24 cellular contexts compared by ENCODE assay signal in the genomic region with DNA sequence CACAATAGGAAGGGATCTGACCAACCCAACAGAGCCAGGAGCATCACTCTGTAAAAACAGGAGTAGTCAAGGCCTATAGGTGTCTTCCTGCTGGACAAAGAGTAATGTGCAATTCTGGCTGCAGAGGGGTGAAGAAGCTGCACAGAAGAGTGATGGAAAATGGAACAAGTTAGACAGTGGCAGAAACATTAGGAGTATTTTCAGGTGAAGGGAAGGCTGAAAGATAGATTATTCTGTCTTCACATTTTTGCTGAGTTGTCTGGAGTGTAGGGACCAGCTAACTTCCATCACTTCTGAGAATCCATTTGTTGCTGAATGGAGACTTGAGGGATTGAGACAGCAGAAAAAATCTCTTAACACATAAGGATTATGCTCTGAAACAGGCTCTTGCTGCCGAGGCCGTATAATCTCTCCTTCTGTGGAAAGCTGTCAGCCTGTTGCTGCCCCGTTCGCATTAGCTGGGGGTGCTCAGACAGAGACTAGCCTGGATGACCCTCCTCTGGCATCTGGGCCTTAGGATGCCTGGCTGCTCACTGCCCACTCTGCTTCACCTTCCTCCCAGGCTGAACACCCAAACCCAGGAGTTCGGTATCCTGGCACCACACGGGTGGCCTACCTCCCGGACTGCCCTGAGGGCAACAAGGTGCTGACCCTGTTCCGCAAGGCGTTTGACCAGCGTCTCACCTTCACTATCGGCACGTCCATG. TPM values are rescaled to one million over a fixed set of nuclear protein-coding genes. Genes with fewer than 3 reads are reported as not detected.
DNase-seq lines count a peak whose midpoint lies in the region; TF ChIP-seq lines count a peak whose summit lies in the region.
"Had no signal": no experiment of that assay in that cellular context is flagged by ENCODE, and none has a peak within 500 bp of the region (broad histone marks: within the 10 kb centered on the region; RNA-seq: fewer than 3 reads in every experiment).

No MANE protein-coding gene starts in this region.

- H3K9ac ChIP-seq in stomach smooth muscle (ENCODE audit: low read length in 2 of 2): no peak overlapping the region

- H3K4me3 ChIP-seq in stomach smooth muscle (ENCODE audit: low read length in 2 of 2) (no peak overlapping the region), dorsolateral prefrontal cortex (no peak overlapping the region)
- H3K4me3 ChIP-seq: adrenal gland, left lung had no signal

- H3K9me3 Mint-ChIP-seq in glutamatergic neuron (ENCODE audit: unreplicated experiment): peaks cover 25% of the 10 kb centered on the region

- H3K27ac Mint-ChIP-seq in glutamatergic neuron (ENCODE audit: unreplicated experiment): no peak overlapping the region
- H3K27ac Mint-ChIP-seq: progenitor cell of endocrine pancreas had no signal

- peaks cover 44% of the 10 kb centered on the region for H3K4me1 Mint-ChIP-seq in glutamatergic neuron (ENCODE audit: low read depth, unreplicated experiment)

- peaks cover 52% of the 10 kb centered on the region for H3K4me1 ChIP-seq in stomach smooth muscle (ENCODE audit: control insufficient read depth, insufficient read depth, low read length)

- H3K27ac ChIP-seq in stomach smooth muscle (ENCODE audit: low read length): peak overlapping the region; percentile 98
- H3K27ac ChIP-seq in dorsolateral prefrontal cortex: peak overlapping the region in 17 of 59 donors; percentile 1 to 97 (median 29)
- H3K27ac ChIP-seq: brain microvascular endothelial cell, left lung had no signal

- TF ChIP-seq CTCF in glutamatergic neuron (IDR thresholded peaks at IDR 0.05; ENCODE audit: partially characterized antibody, unreplicated experiment) (no peak), dorsolateral prefrontal cortex (IDR thresholded peaks at IDR 0.05 in 54 of 56, conservative IDR thresholded peaks at IDR 0.05 in 2 of 56; ENCODE audit: low read depth in 1 of 56, partially characterized antibody in 56 of 56) (no peak)

- H3K36me3 ChIP-seq in stomach smooth muscle (ENCODE audit: control insufficient read depth in 2 of 2, insufficient read depth in 2 of 2, low read length in 2 of 2): peaks cover 3 to 11% of the 10 kb centered on the region in 2 donors
- H3K36me3 ChIP-seq: brain microvascular endothelial cell, left lung had no signal

- DNase-seq in D341Med (ENCODE audit: low spot score): peak; percentile 64
- DNase-seq in NCI-H82 treated with DMSO at 0.1 percent for 48 hours (lab: John Stamatoyannopoulos, UW; ENCODE audit: unreplicated experiment): peak; percentile 70
- DNase-seq in glutamatergic neuron: no peak
- no peak for DNase-seq in NCI-H1694 (lab: John Stamatoyannopoulos, UW)
- DNase-seq in dorsolateral prefrontal cortex: no peak
- DNase-seq in stimulated activated CD4-positive, alpha-beta T cell treated with anti-CD3 and anti-CD28 coated beads, Interleukin-15, amount 100 ng/mL, for 24 hours: no peak
- DNase-seq: activated CD4-positive, alpha-beta T cell treated with anti-CD3 and anti-CD28 coated beads, Interleukin-2, amount 50 U/mL, for 48 hours; activated CD4-positive, CD25-positive, alpha-beta regulatory T cell treated with anti-CD3 and anti-CD28 coated beads, Interleukin-2, amount 50 U/mL, for 72 hours; activated gamma-delta T cell treated with Interleukin-2 at 50 U/mL for 16 hours; activated T-cell treated with anti-CD3 and anti-CD28 coated beads, Interleukin-2, amount 50 U/mL, for 48 hours; adrenal gland; brain microvascular endothelial cell; Calu3; left lung; NCI-H1105 treated with DMSO at 0.1 percent for 48 hours; NCI-H2029; NCI-H2227 treated with DMSO at 0.1 percent for 48 hours; NCI-H69; SHP77; stimulated activated CD4-positive, alpha-beta T cell treated with anti-CD3 and anti-CD28 coated beads, Interleukin-4, amount 100 ng/mL, for 24 hours; T-helper 2 cell; trophoblast cell had no signal

- H3K4me3 Mint-ChIP-seq in glutamatergic neuron (ENCODE audit: unreplicated experiment): peak overlapping the region; percentile 33

- H3K27me3 Mint-ChIP-seq in glutamatergic neuron (ENCODE audit: unreplicated experiment): peaks cover 18% of the 10 kb centered on the region

- no peaks in the 10 kb centered on the region for H3K9me3 ChIP-seq in stomach smooth muscle (ENCODE audit: control insufficient read depth in 2 of 2, low read length in 2 of 2)
- H3K9me3 ChIP-seq: adrenal gland, left lung had no signal

- no peaks in the 10 kb centered on the region for H3K27me3 ChIP-seq in stomach smooth muscle (ENCODE audit: control insufficient read depth in 1 of 2, insufficient read depth in 2 of 2, low read length in 2 of 2)
- no peaks in the 10 kb centered on the region for H3K27me3 ChIP-seq in dorsolateral prefrontal cortex
- H3K27me3 ChIP-seq: adrenal gland, brain microvascular endothelial cell had no signal

- intact Hi-C loops in dorsolateral prefrontal cortex (cut with DNase I): no loop called here

- peaks cover 2% of the 10 kb centered on the region for H3K36me3 Mint-ChIP-seq in glutamatergic neuron (ENCODE audit: unreplicated experiment)

RNA-seq across cellular contexts. Expression of gene ARHGEF25, which starts 3.1 kb away (rescaled TPM):
- total RNA-seq in glutamatergic neuron (ENCODE audit: unreplicated experiment) (80.2 TPM), dorsolateral prefrontal cortex (100 to 1,000 TPM in 54 of 120 experiments, 10 to 100 TPM in 66; 29.1 to 145 (median 96.5) TPM)

RNA-seq across cellular contexts. Expression of gene DTX3, which starts 3.5 kb away (rescaled TPM):
- total RNA-seq in glutamatergic neuron (ENCODE audit: unreplicated experiment) (99.6 TPM), dorsolateral prefrontal cortex (100 to 1,000 TPM in 112 of 120 experiments, 10 to 100 TPM in 8; 85.9 to 178 (median 123) TPM)

RNA-seq across cellular contexts. Expression of gene PIP4K2C, which starts 17.1 kb away (rescaled TPM):
- total RNA-seq in glutamatergic neuron (ENCODE audit: unreplicated experiment) (27.5 TPM), dorsolateral prefrontal cortex (100 to 1,000 TPM in 2 of 120 experiments, 10 to 100 TPM in 118; 37.9 to 103 (median 73.9) TPM)

RNA-seq across cellular contexts. Expression of gene B4GALNT1, which starts 24.9 kb away (rescaled TPM):
- total RNA-seq in glutamatergic neuron (ENCODE audit: unreplicated experiment) (83.9 TPM), dorsolateral prefrontal cortex (100 to 1,000 TPM in 16 of 120 experiments, 10 to 100 TPM in 104; 23.9 to 123 (median 85.1) TPM)

RNA-seq across cellular contexts. Expression of gene KIF5A, which starts 58.3 kb away (rescaled TPM):
- total RNA-seq in glutamatergic neuron (ENCODE audit: unreplicated experiment): 314 TPM
- 1,000 to 10,000 TPM in 27 of 120 experiments, 100 to 1,000 TPM in 93; 272 to 2,157 (median 860) TPM for total RNA-seq in dorsolateral prefrontal cortex
- total RNA-seq: Calu3 had no signal

Comparison
In these comparisons a context has a peak if more than half of its experiments do, and no peak if none do; other contexts are left out.
1. DNase-seq: peak in D341Med (single experiment) and NCI-H82 treated with DMSO at 0.1 percent for 48 hours (single experiment); none in glutamatergic neuron (single experiment), NCI-H1694 (single experiment), dorsolateral prefrontal cortex (0 of 10) and stimulated activated CD4-positive, alpha-beta T cell treated with anti-CD3 and anti-CD28 coated beads, Interleukin-15, amount 100 ng/mL, for 24 hours (single experiment).